In the genomic region with DNA sequence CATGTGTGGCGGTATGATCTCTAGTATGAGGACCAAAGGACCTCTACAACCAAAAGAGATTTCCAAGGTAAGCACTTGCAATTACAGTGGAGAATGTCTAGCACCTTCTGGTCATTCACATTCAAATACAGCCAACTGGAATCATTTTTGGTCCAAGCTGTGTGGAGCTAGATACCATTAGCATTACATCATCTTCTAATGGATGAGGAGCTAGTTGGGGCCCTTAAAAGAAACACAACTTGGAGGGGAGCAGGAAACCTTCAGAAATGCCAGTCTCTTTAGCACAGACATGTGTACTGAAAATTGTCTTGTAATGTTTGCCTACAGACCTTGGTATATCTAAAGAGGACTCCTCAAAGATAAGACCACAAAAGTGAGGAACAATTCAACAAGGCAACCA, we compare ENCODE assay signal across 1 cellular context.
TF ChIP-seq lines count a peak whose summit lies in the region.

No MANE protein-coding gene starts in this region.

TF ChIP-seq in H1, 55 proteins besides CTCF, POLR2A, EP300 and RAD21:
- TF ChIP-seq JUN (IDR thresholded peaks at IDR 0.05; ENCODE audit: low read depth, low read length) (no peak; the same call in 1 of the 2 replicates), ZNF274 (IDR thresholded peaks at IDR 0.05; ENCODE audit: borderline replicate concordance, extremely low read depth, low read length) (no peak), JUND (IDR thresholded peaks at IDR 0.05; ENCODE audit: low read length) (peak; percentile 34; the same call in 1 of the 2 replicates)
